Comparison of ENCODE assay signal across 23 cellular contexts in the genomic region with DNA sequence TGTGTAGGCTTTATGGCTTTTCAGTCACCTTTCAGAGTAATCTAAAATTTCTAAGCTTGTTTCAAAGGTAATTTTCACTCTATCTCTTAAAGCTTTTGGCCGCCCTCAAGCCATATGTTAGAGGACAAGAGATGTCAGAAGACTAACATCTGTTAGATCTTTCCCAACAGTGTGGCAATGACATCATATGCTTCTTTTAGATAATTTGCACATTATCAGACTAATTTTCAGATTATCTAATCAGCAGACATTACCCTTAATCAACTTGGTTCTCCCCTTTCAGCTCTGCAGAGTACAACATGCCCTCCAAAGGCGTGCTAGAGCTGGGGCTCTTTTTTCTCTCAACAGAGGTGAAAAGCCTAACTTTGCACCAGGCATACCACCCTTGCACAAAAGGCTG.
"Had no signal": no experiment of that assay in that cellular context is flagged by ENCODE, and none has a peak within 500 bp of the region (broad histone marks: within the 10 kb centered on the region; RNA-seq: fewer than 3 reads in every experiment).

No MANE protein-coding gene starts in this region.

- H3K36me3 ChIP-seq: adrenal gland, breast epithelium, colonic mucosa, neural progenitor cell, thyroid gland, upper lobe of right lung had no signal

- H2AFZ ChIP-seq: neural progenitor cell had no signal

- H3K4me1 Mint-ChIP-seq: activated CD4-positive, alpha-beta T cell treated with anti-CD3 and anti-CD28 coated beads for 36 hours; naive thymus-derived CD8-positive, alpha-beta T cell had no signal

- DNase-seq: activated B cell treated with CpG ODN at 0.5 μM for 24 hours; activated CD4-positive, alpha-beta T cell treated with anti-CD3 and anti-CD28 coated beads for 36 hours; activated CD4-positive, alpha-beta T cell treated with anti-CD3 and anti-CD28 coated beads, Interleukin-2, amount 50 U/mL, for 4 hours; activated CD8-positive, alpha-beta memory T cell treated with anti-CD3 and anti-CD28 coated beads, Interleukin-2, amount 50 U/mL, for 48 hours; activated naive CD4-positive, alpha-beta T cell; activated T-cell treated with anti-CD3 and anti-CD28 coated beads, Interleukin-2, amount 50 U/mL, for 4 hours; adrenal gland; colonic mucosa; dorsolateral prefrontal cortex; heart right ventricle; left ventricle myocardium inferior; naive thymus-derived CD8-positive, alpha-beta T cell; retina; stimulated activated CD4-positive, alpha-beta T cell treated with anti-CD3 and anti-CD28 coated beads, Interleukin-4, amount 100 ng/mL, for 24 hours; thyroid gland; upper lobe of right lung had no signal

- H3K4me3 Mint-ChIP-seq: activated B cell treated with CpG ODN at 0.5 μM for 24 hours; activated CD4-positive, alpha-beta T cell treated with anti-CD3 and anti-CD28 coated beads for 36 hours; activated naive CD8-positive, alpha-beta T cell; activated T-cell treated with anti-CD3 and anti-CD28 coated beads, Interleukin-2, amount 50 U/mL, for 4 hours; naive thymus-derived CD8-positive, alpha-beta T cell; neural progenitor cell; stimulated activated naive CD8-positive, alpha-beta T cell treated with anti-CD3 and anti-CD28 coated beads, Interleukin-15, Interleukin-2, amounts not matched to agents 100 ng/mL and 50 ng/mL, for 24 hours; T-helper 1 cell treated with Interleukin-12 subunit alpha and Interleukin-12 subunit beta and Interleukin-4 antibody, amounts not matched to agents 30 μg/mL and 1 μg/mL, for 36 hours had no signal

- H3K9me3 Mint-ChIP-seq: activated B cell treated with CpG ODN at 0.5 μM for 24 hours; activated T-cell treated with anti-CD3 and anti-CD28 coated beads, Interleukin-2, amount 50 U/mL, for 4 hours; activated T-helper 2 cell treated with anti-CD3 and anti-CD28 coated beads, Interferon-gamma antibody, Interleukin-2, Interleukin-4, amounts not matched to agents 10 μg/mL and 5 μg/mL and 100 μg/mL, durations not matched to agents 14 hours and 24 hours and 36 hours; stimulated activated naive CD8-positive, alpha-beta T cell treated with anti-CD3 and anti-CD28 coated beads, Interleukin-15, Interleukin-2, amounts not matched to agents 100 ng/mL and 50 ng/mL, for 24 hours; T-helper 1 cell treated with Interleukin-12 subunit alpha and Interleukin-12 subunit beta and Interleukin-4 antibody, amounts not matched to agents 30 μg/mL and 1 μg/mL, for 36 hours had no signal

- H3K9ac ChIP-seq: neural progenitor cell had no signal

- H3K27ac ChIP-seq: adrenal gland, breast epithelium, colonic mucosa, dorsolateral prefrontal cortex, esophagus muscularis mucosa, heart right ventricle, left ventricle myocardium inferior, neural progenitor cell, thyroid gland, upper lobe of right lung had no signal

- H3K4me1 ChIP-seq: adrenal gland, breast epithelium, colonic mucosa, esophagus muscularis mucosa, thyroid gland, upper lobe of right lung had no signal

- H3K9me3 ChIP-seq: adrenal gland, breast epithelium, colonic mucosa, thyroid gland, upper lobe of right lung had no signal

- H3K27ac Mint-ChIP-seq: activated B cell treated with CpG ODN at 0.5 μM for 24 hours; activated CD4-positive, alpha-beta T cell treated with anti-CD3 and anti-CD28 coated beads for 36 hours; activated naive CD8-positive, alpha-beta T cell; activated T-helper 2 cell treated with anti-CD3 and anti-CD28 coated beads, Interferon-gamma antibody, Interleukin-2, Interleukin-4, amounts not matched to agents 10 μg/mL and 5 μg/mL and 100 μg/mL, durations not matched to agents 14 hours and 24 hours and 36 hours; naive thymus-derived CD8-positive, alpha-beta T cell; neural progenitor cell; stimulated activated naive CD8-positive, alpha-beta T cell treated with anti-CD3 and anti-CD28 coated beads, Interleukin-15, Interleukin-2, amounts not matched to agents 100 ng/mL and 50 ng/mL, for 24 hours; T-helper 1 cell treated with Interleukin-12 subunit alpha and Interleukin-12 subunit beta and Interleukin-4 antibody, amounts not matched to agents 30 μg/mL and 1 μg/mL, for 36 hours had no signal

- H3K27me3 ChIP-seq: adrenal gland, breast epithelium, colonic mucosa, dorsolateral prefrontal cortex, esophagus muscularis mucosa, heart right ventricle, neural progenitor cell, thyroid gland, upper lobe of right lung had no signal

- H3K4me2 ChIP-seq: neural progenitor cell had no signal

- H3K4me3 ChIP-seq: adrenal gland, breast epithelium, colonic mucosa, dorsolateral prefrontal cortex, esophagus muscularis mucosa, heart right ventricle, left ventricle myocardium inferior, neural progenitor cell, thyroid gland, upper lobe of right lung had no signal

- H3K27me3 Mint-ChIP-seq: activated B cell treated with CpG ODN at 0.5 μM for 24 hours; activated CD4-positive, alpha-beta T cell treated with anti-CD3 and anti-CD28 coated beads for 36 hours; activated naive CD8-positive, alpha-beta T cell; naive thymus-derived CD8-positive, alpha-beta T cell; stimulated activated naive CD8-positive, alpha-beta T cell treated with anti-CD3 and anti-CD28 coated beads, Interleukin-15, Interleukin-2, amounts not matched to agents 100 ng/mL and 50 ng/mL, for 24 hours had no signal

- ATAC-seq: activated CD4-positive, alpha-beta T cell treated with anti-CD3 and anti-CD28 coated beads for 36 hours; activated T-cell treated with anti-CD3 and anti-CD28 coated beads, Interleukin-2, amount 50 U/mL, for 4 hours; heart right ventricle; naive thymus-derived CD8-positive, alpha-beta T cell; upper lobe of right lung had no signal
